ENCODE assay signal across 28 cellular contexts in genomic region chr18:13354414-13354813, GRCh38.
"Had no signal": no experiment of that assay in that cellular context is flagged by ENCODE, and none has a peak within 500 bp of the region (broad histone marks: within the 10 kb centered on the region; RNA-seq: fewer than 3 reads in every experiment).

No MANE protein-coding gene starts in this region.

- FAIRE-seq: endometrium, frontal cortex had no signal

- H3K36me3 ChIP-seq: ovary, sigmoid colon, suprapubic skin, transverse colon, upper lobe of right lung, vagina had no signal

- H3K9me3 ChIP-seq: ovary, psoas muscle, sigmoid colon, suprapubic skin, upper lobe of right lung, vagina had no signal

- H3K4me3 Mint-ChIP-seq: effector memory CD8-positive, alpha-beta T cell; immature natural killer cell; memory B cell; natural killer cell; stimulated activated memory B cell treated with anti-CD40 and anti-IgM and Interleukin-4, amounts not matched to agents 10 μg/mL and 1 μg/mL and 100 μg/mL, for 72 hours; stimulated activated naive CD8-positive, alpha-beta T cell treated with anti-CD3 and anti-CD28 coated beads, Interleukin-15, Interleukin-2, amounts not matched to agents 100 ng/mL and 50 ng/mL, for 24 hours had no signal

- H3K27me3 ChIP-seq: ovary, sigmoid colon, suprapubic skin, transverse colon, upper lobe of right lung, vagina had no signal

- H3K4me3 ChIP-seq: lung, ovary, psoas muscle, sigmoid colon, suprapubic skin, transverse colon, upper lobe of right lung, vagina had no signal

- H3K4me1 ChIP-seq: psoas muscle, sigmoid colon, upper lobe of right lung, vagina had no signal

- DNase-seq: cortex of kidney; effector memory CD8-positive, alpha-beta T cell; erythroblast; hypothalamus; immature natural killer cell; islet precursor cell; kidney glomerular epithelial cell; left colon; left ventricle myocardium superior; natural killer cell; occipital lobe; ovary; posterior cingulate gyrus; psoas muscle; right cardiac atrium; sigmoid colon; stimulated activated CD4-positive, alpha-beta T cell treated with anti-CD3 and anti-CD28 coated beads, Interleukin-2, amount 100 ng/mL, for 24 hours; stimulated activated CD4-positive, alpha-beta T cell treated with anti-CD3 and anti-CD28 coated beads, Interleukin-4, amount 100 ng/mL, for 24 hours; transverse colon; upper lobe of right lung had no signal

- H3K9me3 Mint-ChIP-seq: stimulated activated naive CD8-positive, alpha-beta T cell treated with anti-CD3 and anti-CD28 coated beads, Interleukin-15, Interleukin-2, amounts not matched to agents 100 ng/mL and 50 ng/mL, for 24 hours had no signal

- ATAC-seq: effector memory CD8-positive, alpha-beta T cell; left colon; left ventricle myocardium superior; natural killer cell; psoas muscle; right cardiac atrium; stimulated activated memory B cell treated with anti-CD40 and anti-IgM and Interleukin-4, amounts not matched to agents 10 μg/mL and 1 μg/mL and 100 μg/mL, for 72 hours; upper lobe of right lung had no signal

- H3K36me3 Mint-ChIP-seq: immature natural killer cell, natural killer cell had no signal

- H3K27ac Mint-ChIP-seq: effector memory CD8-positive, alpha-beta T cell; immature natural killer cell; memory B cell; natural killer cell; stimulated activated memory B cell treated with anti-CD40 and anti-IgM and Interleukin-4, amounts not matched to agents 10 μg/mL and 1 μg/mL and 100 μg/mL, for 72 hours; stimulated activated naive CD8-positive, alpha-beta T cell treated with anti-CD3 and anti-CD28 coated beads, Interleukin-15, Interleukin-2, amounts not matched to agents 100 ng/mL and 50 ng/mL, for 24 hours had no signal

- H3K27ac ChIP-seq: ovary, psoas muscle, sigmoid colon, suprapubic skin, upper lobe of right lung, vagina had no signal

- H3K27me3 Mint-ChIP-seq: stimulated activated naive CD8-positive, alpha-beta T cell treated with anti-CD3 and anti-CD28 coated beads, Interleukin-15, Interleukin-2, amounts not matched to agents 100 ng/mL and 50 ng/mL, for 24 hours had no signal
